Comparison of ENCODE assay signal across 1 cellular context in genomic region chr9:21294325-21294724, GRCh38.
TF ChIP-seq lines count a peak whose summit lies in the region.

No MANE protein-coding gene starts in this region.

TF ChIP-seq in HepG2, 621 proteins besides CTCF, POLR2A, EP300 and RAD21:
- TF ChIP-seq SCMH1 (CRISPR knock-in tag; IDR thresholded peaks at IDR 0.05; ENCODE audit: borderline replicate concordance) (no peak), FOSL2 (CRISPR knock-in tag; IDR thresholded peaks at IDR 0.05) (0 out of 2 replicates have a peak, but pooled peaks have one; percentile 8)
TF ChIP-seq in HepG2: peak in this region for 1.
